In genomic region chr1:81420760-81421159, GRCh38 we compare ENCODE assay signal across 1 cellular context.
TF ChIP-seq lines count a peak whose summit lies in the region.

No MANE protein-coding gene starts in this region.

TF ChIP-seq in GM23338, 12 proteins besides CTCF, POLR2A, EP300 and RAD21 (continued from another document):
- TF ChIP-seq ZNF462 (CRISPR knock-in tag; IDR thresholded peaks at IDR 0.05) = no peak
- no peak for TF ChIP-seq STAT1 (IDR thresholded peaks at IDR 0.05; ENCODE audit: unreplicated experiment)
